In the genomic region with DNA sequence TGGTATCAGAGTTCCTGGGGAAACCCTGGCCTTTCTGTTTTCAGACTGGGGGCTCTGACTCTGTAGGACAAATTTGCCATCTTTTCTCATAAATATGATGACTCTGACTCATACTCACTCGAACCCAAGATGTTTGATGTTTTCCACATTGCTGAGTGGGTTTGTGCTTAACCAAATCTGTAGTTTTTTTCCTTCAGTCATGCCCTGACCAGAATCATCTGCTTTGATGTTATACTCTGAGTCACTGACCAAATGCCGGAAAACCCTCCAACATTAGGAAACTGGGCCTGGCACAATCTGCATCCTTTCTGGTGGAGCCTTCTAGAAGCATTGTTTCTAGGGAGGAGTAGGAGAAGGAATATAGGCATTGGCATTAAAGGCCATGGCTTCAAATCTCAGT, we compare ENCODE assay signal across 15 cellular contexts.
DNase-seq lines count a peak whose midpoint lies in the region; ATAC-seq, FAIRE-seq and TF ChIP-seq lines count a peak whose summit lies in the region.
"Had no signal": no experiment of that assay in that cellular context is flagged by ENCODE, and none has a peak within 500 bp of the region (broad histone marks: within the 10 kb centered on the region; RNA-seq: fewer than 3 reads in every experiment).

No MANE protein-coding gene starts in this region.

- no peak overlapping the region for H3K4me3 Mint-ChIP-seq in MCF 10A (ENCODE audit: unreplicated experiment)
- H3K4me3 Mint-ChIP-seq in activated T-helper 2 cell treated with anti-CD3 and anti-CD28 coated beads, Interferon-gamma antibody, Interleukin-2, Interleukin-4, amounts not matched to agents 10 μg/mL and 5 μg/mL and 100 μg/mL, durations not matched to agents 14 hours and 24 hours and 36 hours (ENCODE audit: low read depth), result no peak overlapping the region
- H3K4me3 Mint-ChIP-seq in naive thymus-derived CD8-positive, alpha-beta T cell, result no peak overlapping the region
- H3K4me3 Mint-ChIP-seq: naive B cell; stimulated activated naive B cell treated with anti-CD40 and anti-IgM and Interleukin-4, amounts not matched to agents 10 μg/mL and 1 μg/mL and 100 μg/mL, for 72 hours had no signal

- H3K4me1 Mint-ChIP-seq in MCF 10A (ENCODE audit: insufficient read depth, unreplicated experiment), result peaks cover 9% of the 10 kb centered on the region
- H3K4me1 Mint-ChIP-seq in activated T-helper 2 cell treated with anti-CD3 and anti-CD28 coated beads, Interferon-gamma antibody, Interleukin-2, Interleukin-4, amounts not matched to agents 10 μg/mL and 5 μg/mL and 100 μg/mL, durations not matched to agents 14 hours and 24 hours and 36 hours (ENCODE audit: low read depth), result peaks cover 36% of the 10 kb centered on the region
- H3K4me1 Mint-ChIP-seq in naive thymus-derived CD8-positive, alpha-beta T cell, result peaks cover 0 to 3% (median 1%) of the 10 kb centered on the region in 4 donors

- peak overlapping the region in 1 of 2 donors; percentile 66 for H3K27ac ChIP-seq in breast epithelium

- no peak overlapping the region for H3K27ac Mint-ChIP-seq in MCF 10A (ENCODE audit: low read depth, unreplicated experiment)
- H3K27ac Mint-ChIP-seq in activated T-helper 2 cell treated with anti-CD3 and anti-CD28 coated beads, Interferon-gamma antibody, Interleukin-2, Interleukin-4, amounts not matched to agents 10 μg/mL and 5 μg/mL and 100 μg/mL, durations not matched to agents 14 hours and 24 hours and 36 hours, result peak overlapping the region; percentile 79
- no peak overlapping the region for H3K27ac Mint-ChIP-seq in naive thymus-derived CD8-positive, alpha-beta T cell
- H3K27ac Mint-ChIP-seq: stimulated activated naive B cell treated with anti-CD40 and anti-IgM and Interleukin-4, amounts not matched to agents 10 μg/mL and 1 μg/mL and 100 μg/mL, for 72 hours had no signal

- no peak for ATAC-seq in naive thymus-derived CD8-positive, alpha-beta T cell
- ATAC-seq in GM19023 (IDR thresholded peaks at IDR 0.05; ENCODE audit: unreplicated experiment), result no peak
- no peak for ATAC-seq in GM21390 (IDR thresholded peaks at IDR 0.05; ENCODE audit: unreplicated experiment)
- ATAC-seq: stimulated activated naive B cell treated with anti-CD40 and anti-IgM and Interleukin-4, amounts not matched to agents 10 μg/mL and 1 μg/mL and 100 μg/mL, for 72 hours had no signal

- no peaks in the 10 kb centered on the region for H3K36me3 ChIP-seq in breast epithelium

- H3K9me3 Mint-ChIP-seq in MCF 10A (ENCODE audit: unreplicated experiment), result no peaks in the 10 kb centered on the region
- no peaks in the 10 kb centered on the region for H3K9me3 Mint-ChIP-seq in activated T-helper 2 cell treated with anti-CD3 and anti-CD28 coated beads, Interferon-gamma antibody, Interleukin-2, Interleukin-4, amounts not matched to agents 10 μg/mL and 5 μg/mL and 100 μg/mL, durations not matched to agents 14 hours and 24 hours and 36 hours
- no peaks in the 10 kb centered on the region for H3K9me3 Mint-ChIP-seq in naive thymus-derived CD8-positive, alpha-beta T cell
- H3K9me3 Mint-ChIP-seq: naive B cell; stimulated activated naive B cell treated with anti-CD40 and anti-IgM and Interleukin-4, amounts not matched to agents 10 μg/mL and 1 μg/mL and 100 μg/mL, for 72 hours had no signal

- no peaks in the 10 kb centered on the region for H3K27me3 Mint-ChIP-seq in MCF 10A (ENCODE audit: insufficient read depth, unreplicated experiment)
- no peaks in the 10 kb centered on the region for H3K27me3 Mint-ChIP-seq in activated T-helper 2 cell treated with anti-CD3 and anti-CD28 coated beads, Interferon-gamma antibody, Interleukin-2, Interleukin-4, amounts not matched to agents 10 μg/mL and 5 μg/mL and 100 μg/mL, durations not matched to agents 14 hours and 24 hours and 36 hours (ENCODE audit: low read depth)
- no peaks in the 10 kb centered on the region for H3K27me3 Mint-ChIP-seq in naive thymus-derived CD8-positive, alpha-beta T cell

- CTCF ChIA-PET in MCF 10A (lab: Yijun Ruan, JAX), result interaction anchor here (0.7 kb wide), 1 partner anchor 9 kb away, joined by 6 read pairs; no protein-coding TSS in a partner anchor

- FAIRE-seq in urothelium cell line (lab: Jason Lieb, UNC), result peak; percentile 30
- FAIRE-seq: endometrium had no signal

- no peaks in the 10 kb centered on the region for H3K27me3 ChIP-seq in breast epithelium

- POLR2A ChIA-PET in MCF 10A (lab: Yijun Ruan, JAX), result no interaction called here
- POLR2A ChIA-PET in naive thymus-derived CD8-positive, alpha-beta T cell (lab: Charles Lee), result no interaction called here

- peak; percentile 69 for DNase-seq in MCF 10A (ENCODE audit: unreplicated experiment)
- no peak for DNase-seq in breast epithelium (ENCODE audit: low spot score in 2 of 2)
- no peak for DNase-seq in activated T-helper 2 cell treated with anti-CD3 and anti-CD28 coated beads, Interferon-gamma antibody, Interleukin-2, Interleukin-4, amounts not matched to agents 10 μg/mL and 5 μg/mL and 100 μg/mL, durations not matched to agents 14 hours and 24 hours and 36 hours (ENCODE audit: low spot score)
- peak; percentile 84 to 93 for DNase-seq in foreskin fibroblast
- DNase-seq in urothelium cell line (ENCODE audit: low spot score), result peak; percentile 87
- DNase-seq in naive thymus-derived CD8-positive, alpha-beta T cell, result no peak
- DNase-seq: C1 segment of cervical spinal cord; H7; naive B cell; NCI-H446 treated with DMSO at 0.1 percent for 48 hours; SHP77; stimulated activated naive B cell treated with anti-CD40 and anti-IgM and Interleukin-4, amounts not matched to agents 10 μg/mL and 1 μg/mL and 100 μg/mL, for 72 hours had no signal

- H3K36me3 Mint-ChIP-seq in MCF 10A (ENCODE audit: insufficient read depth, unreplicated experiment), result no peaks in the 10 kb centered on the region
- H3K36me3 Mint-ChIP-seq in activated T-helper 2 cell treated with anti-CD3 and anti-CD28 coated beads, Interferon-gamma antibody, Interleukin-2, Interleukin-4, amounts not matched to agents 10 μg/mL and 5 μg/mL and 100 μg/mL, durations not matched to agents 14 hours and 24 hours and 36 hours (ENCODE audit: low read depth), result no peaks in the 10 kb centered on the region
- H3K36me3 Mint-ChIP-seq in naive thymus-derived CD8-positive, alpha-beta T cell, result no peaks in the 10 kb centered on the region
- H3K36me3 Mint-ChIP-seq: naive B cell; stimulated activated naive B cell treated with anti-CD40 and anti-IgM and Interleukin-4, amounts not matched to agents 10 μg/mL and 1 μg/mL and 100 μg/mL, for 72 hours had no signal

- no peak for TF ChIP-seq CTCF in MCF 10A (IDR thresholded peaks at IDR 0.05; ENCODE audit: unreplicated experiment)
- no peak for TF ChIP-seq CTCF in breast epithelium (IDR thresholded peaks at IDR 0.05)
- no peak for TF ChIP-seq CTCF in foreskin fibroblast (IDR thresholded peaks at IDR 0.05; ENCODE audit: low read depth, low read length)

- H3K9me3 ChIP-seq in breast epithelium, result no peaks in the 10 kb centered on the region

- no TSS peak for BruUV-seq in MCF 10A (replicated peaks; lab: Mats Ljungman, UMichigan)

- H3K4me3 ChIP-seq in breast epithelium (no peak overlapping the region), foreskin fibroblast (ENCODE audit: low read depth in 1 of 2, low read length in 2 of 2) (no peak overlapping the region)

- intact Hi-C loops in MCF 10A (cut with micrococcal nuclease), result no loop called here
- intact Hi-C loops in breast epithelium (cut with DNase I; ENCODE audit: low total_unique reads), result no loop called here
- intact Hi-C loops in activated T-helper 2 cell treated with anti-CD3 and anti-CD28 coated beads, Interferon-gamma antibody, Interleukin-2, Interleukin-4, amounts not matched to agents 10 μg/mL and 5 μg/mL and 100 μg/mL, durations not matched to agents 14 hours and 24 hours and 36 hours (cut with micrococcal nuclease), result loop anchor here (10.0 kb wide), 2 partner anchors 174 to 206 kb away; a partner anchor contains a TSS

- H3K4me1 ChIP-seq in breast epithelium, result peaks cover 8 to 11% of the 10 kb centered on the region in 2 donors

- TF ChIP-seq POLR2A in breast epithelium (IDR thresholded peaks at IDR 0.05), result no peak

Comparison
In these comparisons a context has a peak if more than half of its experiments do, and no peak if none do; other contexts are left out.
1. DNase-seq: peak in MCF 10A (single experiment), foreskin fibroblast (2 of 2) and urothelium cell line (single experiment); none in breast epithelium (0 of 2), activated T-helper 2 cell treated with anti-CD3 and anti-CD28 coated beads, Interferon-gamma antibody, Interleukin-2, Interleukin-4, amounts not matched to agents 10 μg/mL and 5 μg/mL and 100 μg/mL, durations not matched to agents 14 hours and 24 hours and 36 hours (single experiment) and naive thymus-derived CD8-positive, alpha-beta T cell (0 of 10).